In the genomic region with DNA sequence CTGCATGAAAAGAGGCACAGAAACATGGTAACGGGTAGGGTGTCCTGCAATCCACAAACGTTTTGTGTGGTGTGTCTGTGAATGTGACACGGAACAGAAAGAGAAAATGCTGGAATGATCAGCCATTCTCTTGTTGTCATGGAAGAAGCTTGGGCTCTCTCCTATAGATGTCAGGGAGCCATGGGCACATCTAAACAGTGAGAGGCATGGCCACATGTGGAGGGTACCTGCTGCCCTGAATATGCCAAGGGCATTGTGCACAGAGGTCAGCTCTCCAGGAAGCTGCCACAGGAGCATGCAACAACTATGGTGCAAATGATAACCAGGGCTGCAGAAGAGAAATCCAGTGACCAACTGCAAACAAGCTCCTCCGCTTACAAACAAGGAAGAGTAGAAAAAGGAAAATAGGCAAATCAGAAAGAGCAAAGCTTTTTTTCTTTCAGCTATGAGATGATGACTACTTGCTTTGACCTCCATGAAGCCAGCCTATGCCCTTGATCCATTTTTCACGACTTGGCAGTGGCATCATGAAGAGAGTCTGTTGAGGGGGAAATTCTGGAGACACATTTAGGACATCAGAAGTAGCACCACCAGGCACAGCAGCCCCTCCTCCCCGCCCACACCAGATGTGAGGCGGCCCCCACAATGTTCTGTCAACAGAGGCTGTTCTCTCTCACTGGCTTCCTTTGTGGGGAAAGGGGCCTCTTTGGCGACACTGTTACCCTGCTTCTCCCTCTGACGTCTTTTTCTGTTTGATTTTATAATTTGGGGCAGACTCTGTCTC, we compare ENCODE assay signal across 14 cellular contexts. TPM values are rescaled to one million over a fixed set of nuclear protein-coding genes. Genes with fewer than 3 reads are reported as not detected.
"Had no signal": no experiment of that assay in that cellular context is flagged by ENCODE, and none has a peak within 500 bp of the region (broad histone marks: within the 10 kb centered on the region; RNA-seq: fewer than 3 reads in every experiment).

No MANE protein-coding gene starts in this region.

- H3K4me1 Mint-ChIP-seq: activated CD8-positive, alpha-beta memory T cell treated with anti-CD3 and anti-CD28 coated beads, Interleukin-2, amount 10 ng/mL, durations not matched to agents 7 days and 5 days; activated naive CD8-positive, alpha-beta T cell treated with anti-CD3 and anti-CD28 coated beads, Interleukin-2, amount 10 ng/mL, durations not matched to agents 7 days and 5 days had no signal

- H3K9me3 Mint-ChIP-seq: activated naive CD8-positive, alpha-beta T cell treated with anti-CD3 and anti-CD28 coated beads, Interleukin-2, amount 10 ng/mL, durations not matched to agents 7 days and 5 days; activated T-cell treated with anti-CD3 and anti-CD28 coated beads, Interleukin-2, amount 50 U/mL, for 4 hours had no signal

- ATAC-seq: activated CD8-positive, alpha-beta memory T cell treated with anti-CD3 and anti-CD28 coated beads, Interleukin-2, amount 10 ng/mL, durations not matched to agents 7 days and 5 days; activated T-cell treated with anti-CD3 and anti-CD28 coated beads, Interleukin-2, amount 50 U/mL, for 4 hours; left colon; natural killer cell treated with Interleukin-12 subunit alpha and Interleukin-12 subunit beta and Interleukin-15 and Interleukin-18, amount 100 ng/mL, for 72 hours had no signal

- H3K4me3 Mint-ChIP-seq: activated CD8-positive, alpha-beta memory T cell treated with anti-CD3 and anti-CD28 coated beads, Interleukin-2, amount 10 ng/mL, durations not matched to agents 7 days and 5 days; activated naive CD8-positive, alpha-beta T cell treated with anti-CD3 and anti-CD28 coated beads, Interleukin-2, amount 10 ng/mL, durations not matched to agents 7 days and 5 days; activated T-cell treated with anti-CD3 and anti-CD28 coated beads, Interleukin-2, amount 50 U/mL, for 4 hours; natural killer cell treated with Interleukin-12 subunit alpha and Interleukin-12 subunit beta and Interleukin-15 and Interleukin-18, amount 100 ng/mL, for 72 hours had no signal

- DNase-seq: activated CD4-positive, alpha-beta T cell treated with anti-CD3 and anti-CD28 coated beads, Interleukin-2, amount 50 U/mL, for 4 hours; activated CD4-positive, CD25-positive, alpha-beta regulatory T cell; activated CD8-positive, alpha-beta memory T cell treated with anti-CD3 and anti-CD28 coated beads, Interleukin-2, amount 10 ng/mL, durations not matched to agents 7 days and 5 days; activated effector memory CD4-positive, alpha-beta T cell treated with anti-CD3 and anti-CD28 coated beads, Interleukin-2, amount 50 U/mL, for 16 hours; activated naive CD8-positive, alpha-beta T cell treated with anti-CD3 and anti-CD28 coated beads, Interleukin-2, amount 10 ng/mL, durations not matched to agents 7 days and 5 days; activated T-cell treated with anti-CD3 and anti-CD28 coated beads, Interleukin-2, amount 50 U/mL, for 4 hours; cortex of kidney; effector memory CD4-positive, alpha-beta T cell; left colon; mammary epithelial cell; stimulated activated CD4-positive, alpha-beta T cell treated with anti-CD3 and anti-CD28 coated beads, Interleukin-4, amount 100 ng/mL, for 4 hours had no signal

- H3K9me3 ChIP-seq: tibial nerve had no signal

- H3K27ac ChIP-seq: tibial nerve had no signal

- H3K4me3 ChIP-seq: tibial nerve had no signal

- H3K36me3 Mint-ChIP-seq: activated CD8-positive, alpha-beta memory T cell treated with anti-CD3 and anti-CD28 coated beads, Interleukin-2, amount 10 ng/mL, durations not matched to agents 7 days and 5 days; activated naive CD8-positive, alpha-beta T cell treated with anti-CD3 and anti-CD28 coated beads, Interleukin-2, amount 10 ng/mL, durations not matched to agents 7 days and 5 days; natural killer cell treated with Interleukin-12 subunit alpha and Interleukin-12 subunit beta and Interleukin-15 and Interleukin-18, amount 100 ng/mL, for 72 hours had no signal

- H3K27ac Mint-ChIP-seq: activated CD8-positive, alpha-beta memory T cell treated with anti-CD3 and anti-CD28 coated beads, Interleukin-2, amount 10 ng/mL, durations not matched to agents 7 days and 5 days; activated naive CD8-positive, alpha-beta T cell treated with anti-CD3 and anti-CD28 coated beads, Interleukin-2, amount 10 ng/mL, durations not matched to agents 7 days and 5 days; natural killer cell treated with Interleukin-12 subunit alpha and Interleukin-12 subunit beta and Interleukin-15 and Interleukin-18, amount 100 ng/mL, for 72 hours had no signal

RNA-seq across cellular contexts. Expression of a gene that starts 4.8 kb away (rescaled TPM):
- total RNA-seq: activated CD8-positive, alpha-beta memory T cell treated with anti-CD3 and anti-CD28 coated beads, Interleukin-2, amount 10 ng/mL, durations not matched to agents 7 days and 5 days; activated naive CD8-positive, alpha-beta T cell treated with anti-CD3 and anti-CD28 coated beads, Interleukin-2, amount 10 ng/mL, durations not matched to agents 7 days and 5 days; activated T-cell treated with anti-CD3 and anti-CD28 coated beads, Interleukin-2, amount 50 U/mL, for 4 hours; T-helper 2 cell treated with Interferon-gamma antibody and Interleukin-4, amounts not matched to agents 100 ng/mL and 5 ng/mL, for 36 hours had no signal
